In genomic region chr16:73040735-73041402, GRCh38 we compare ENCODE assay signal across 16 cellular contexts.
"Had no signal": no experiment of that assay in that cellular context is flagged by ENCODE, and none has a peak within 500 bp of the region (broad histone marks: within the 10 kb centered on the region; RNA-seq: fewer than 3 reads in every experiment).

No MANE protein-coding gene starts in this region.

- H3K27ac ChIP-seq: colonic mucosa, lower lobe of right lung, neural progenitor cell, spleen had no signal

- H3K36me3 Mint-ChIP-seq: activated naive CD8-positive, alpha-beta T cell treated with anti-CD3 and anti-CD28 coated beads for 36 hours; naive B cell had no signal

- H3K4me2 ChIP-seq: neural progenitor cell had no signal

- H3K9me3 Mint-ChIP-seq: activated naive CD8-positive, alpha-beta T cell treated with anti-CD3 and anti-CD28 coated beads for 36 hours; activated T-helper 17 cell treated with anti-CD3 and anti-CD28 coated beads, Interleukin-2, amount 50 U/mL, for 72 hours; naive B cell; neural progenitor cell had no signal

- H3K4me1 ChIP-seq: colonic mucosa had no signal

- H2AFZ ChIP-seq: neural progenitor cell had no signal

- ATAC-seq: activated CD4-positive, CD25-positive, alpha-beta regulatory T cell treated with anti-CD3 and anti-CD28 coated beads, Interleukin-2, amount 50 U/mL, for 24 hours; activated CD8-positive, alpha-beta T cell treated with anti-CD3 and anti-CD28 coated beads, Interleukin-2, amount 10 ng/mL, durations not matched to agents 7 days and 5 days; activated T-helper 17 cell treated with anti-CD3 and anti-CD28 coated beads, Interleukin-2, amount 50 U/mL, for 72 hours; left colon; lower lobe of right lung had no signal

- DNase-seq: activated CD4-positive, alpha-beta T cell treated with anti-CD3 and anti-CD28 coated beads, Interleukin-2, amount 50 U/mL, for 1 hour; activated CD8-positive, alpha-beta T cell treated with anti-CD3 and anti-CD28 coated beads, Interleukin-2, amount 10 ng/mL, durations not matched to agents 7 days and 5 days; activated naive CD4-positive, alpha-beta T cell; activated naive CD8-positive, alpha-beta T cell treated with anti-CD3 and anti-CD28 coated beads for 36 hours; activated T-cell treated with anti-CD3 and anti-CD28 coated beads, Interleukin-2, amount 50 U/mL, for 1 hour; colonic mucosa; left colon; lower lobe of right lung; naive B cell; retina; spleen; stimulated activated CD4-positive, alpha-beta T cell treated with anti-CD3 and anti-CD28 coated beads, Interleukin-4, amount 100 ng/mL, for 1 hour; stimulated activated naive CD4-positive, alpha-beta T cell treated with Interleukin-2 at 50 U/mL for 16 hours had no signal

- H3K4me3 Mint-ChIP-seq: activated CD8-positive, alpha-beta T cell treated with anti-CD3 and anti-CD28 coated beads, Interleukin-2, amount 10 ng/mL, durations not matched to agents 7 days and 5 days; activated naive CD8-positive, alpha-beta T cell treated with anti-CD3 and anti-CD28 coated beads for 36 hours; activated T-helper 17 cell treated with anti-CD3 and anti-CD28 coated beads, Interleukin-2, amount 50 U/mL, for 72 hours; neural progenitor cell had no signal

- H3K27ac Mint-ChIP-seq: activated CD8-positive, alpha-beta T cell treated with anti-CD3 and anti-CD28 coated beads, Interleukin-2, amount 10 ng/mL, durations not matched to agents 7 days and 5 days; activated naive CD8-positive, alpha-beta T cell treated with anti-CD3 and anti-CD28 coated beads for 36 hours; activated T-helper 17 cell treated with anti-CD3 and anti-CD28 coated beads, Interleukin-2, amount 50 U/mL, for 72 hours; naive B cell had no signal

- H3K9me3 ChIP-seq: colonic mucosa, lower lobe of right lung, spleen had no signal

- H3K36me3 ChIP-seq: colonic mucosa, lower lobe of right lung, neural progenitor cell, spleen had no signal

- H3K4me1 Mint-ChIP-seq: activated T-helper 17 cell treated with anti-CD3 and anti-CD28 coated beads, Interleukin-2, amount 50 U/mL, for 72 hours had no signal

- H3K4me3 ChIP-seq: colonic mucosa, lower lobe of right lung, neural progenitor cell, spleen had no signal

- H3K27me3 ChIP-seq: colonic mucosa had no signal
